ENCODE assay signal across 16 cellular contexts in the genomic region with DNA sequence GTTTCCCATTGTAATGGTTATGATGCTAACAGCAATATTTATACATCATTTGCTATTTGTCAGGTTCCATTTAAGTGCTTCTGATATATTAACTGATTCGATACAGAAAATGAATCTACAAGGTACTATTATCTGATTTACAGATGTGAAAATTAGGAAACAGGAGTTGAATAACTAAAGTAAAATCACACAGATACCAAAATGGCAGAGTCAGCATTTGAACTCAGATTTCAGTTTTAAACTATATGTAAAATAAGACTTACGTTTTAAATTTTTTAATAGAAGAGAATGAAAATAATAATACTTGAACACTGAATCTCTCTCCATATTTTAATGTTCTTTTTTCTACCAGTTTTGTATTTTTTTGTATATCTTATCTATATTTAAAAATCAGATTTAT.
DNase-seq lines count a peak whose midpoint lies in the region; ATAC-seq, FAIRE-seq and TF ChIP-seq lines count a peak whose summit lies in the region.
"Had no signal": no experiment of that assay in that cellular context is flagged by ENCODE, and none has a peak within 500 bp of the region (broad histone marks: within the 10 kb centered on the region; RNA-seq: fewer than 3 reads in every experiment).

No MANE protein-coding gene starts in this region.

- POLR2A ChIA-PET in A549 (lab: Yijun Ruan, JAX) = no interaction called here

- CTCF ChIA-PET in A549 (lab: Yijun Ruan, JAX) = no interaction called here

- no peaks in the 10 kb centered on the region for H3K36me3 ChIP-seq in small intestine (ENCODE audit: control insufficient read depth in 2 of 2, insufficient read depth in 2 of 2, low read length in 2 of 2)
- H3K36me3 ChIP-seq in gastroesophageal sphincter = no peaks in the 10 kb centered on the region
- H3K36me3 ChIP-seq in Karpas-422 (ENCODE audit: insufficient read depth, low read length) = no peaks in the 10 kb centered on the region
- H3K36me3 ChIP-seq: BLaER1, HAP-1 had no signal

- no peaks in the 10 kb centered on the region for H3K79me2 ChIP-seq in Karpas-422 (ENCODE audit: low read length)

- 81% methylated on average over 2 of the region's 2 CpGs for WGBS in A549 (ENCODE audit: missing lambda C conversion rate)
- 89 to 92% (median 89%) methylated on average over 2 of the region's 2 CpGs for WGBS in small intestine, 3 donors
- 85 to 90% methylated on average over 2 of the region's 2 CpGs for WGBS in gastroesophageal sphincter (ENCODE audit: low coverage in 1 of 2), 2 donors

- no peaks in the 10 kb centered on the region for H3K9me2 ChIP-seq in Karpas-422 (replicated peaks; ENCODE audit: insufficient read depth, low read length)

- FAIRE-seq in A549 (lab: Jason Lieb, UNC) (peak; percentile 7), G401.6 (lab: Jason Lieb, UNC) (peak; percentile 21), colon (lab: Jason Lieb, UNC) (peak; percentile 45), small intestine (lab: Jason Lieb, UNC) (peak; percentile 44)
- FAIRE-seq: GM12891, GM19239 had no signal

- H3K27me3 ChIP-seq in small intestine (ENCODE audit: control insufficient read depth in 2 of 2, insufficient read depth in 2 of 2, low read length in 2 of 2) (no peaks in the 10 kb centered on the region), gastroesophageal sphincter (no peaks in the 10 kb centered on the region), Karpas-422 (ENCODE audit: low read length) (no peaks in the 10 kb centered on the region)
- H3K27me3 ChIP-seq: BLaER1 had no signal

- no peak overlapping the region for H3K27ac ChIP-seq in A549
- H3K27ac ChIP-seq in small intestine (ENCODE audit: low read depth in 1 of 2, low read length in 1 of 2) = no peak overlapping the region
- H3K27ac ChIP-seq in gastroesophageal sphincter = no peak overlapping the region
- H3K27ac ChIP-seq in Karpas-422 (ENCODE audit: low read length) = no peak overlapping the region
- H3K27ac ChIP-seq: BLaER1, GM23248 had no signal

- H3K4me3 ChIP-seq in A549 (no peak overlapping the region), small intestine (ENCODE audit: low read depth in 1 of 2, low read length in 2 of 2) (no peak overlapping the region), gastroesophageal sphincter (no peak overlapping the region), Karpas-422 (ENCODE audit: low read length) (no peak overlapping the region)
- H3K4me3 ChIP-seq: BLaER1, GM23248, HAP-1 had no signal

- TF ChIP-seq CTCF in A549 (IDR thresholded peaks at IDR 0.05) (no peak), gastroesophageal sphincter (IDR thresholded peaks at IDR 0.05) (no peak)

- peaks cover 16% of the 10 kb centered on the region for H3K4me1 ChIP-seq in A549
- H3K4me1 ChIP-seq in small intestine (ENCODE audit: control insufficient read depth in 2 of 2, insufficient read depth in 1 of 2, low read depth in 1 of 2, low read length in 1 of 2) = no peaks in the 10 kb centered on the region
- H3K4me1 ChIP-seq in gastroesophageal sphincter = peaks cover 0 to 7% (median 0%) of the 10 kb centered on the region in 3 donors
- H3K4me1 ChIP-seq in Karpas-422 (ENCODE audit: low read length) = no peaks in the 10 kb centered on the region
- H3K4me1 ChIP-seq: HAP-1 had no signal

- no peaks in the 10 kb centered on the region for H3K9me3 ChIP-seq in A549
- H3K9me3 ChIP-seq in small intestine (ENCODE audit: control insufficient read depth, low read depth) = no peaks in the 10 kb centered on the region
- H3K9me3 ChIP-seq in gastroesophageal sphincter = peaks cover 0 to 9% (median 0%) of the 10 kb centered on the region in 3 donors
- peaks cover 6% of the 10 kb centered on the region for H3K9me3 ChIP-seq in Karpas-422 (ENCODE audit: low read length)
- H3K9me3 ChIP-seq: BLaER1, HAP-1 had no signal

- H2AFZ ChIP-seq in Karpas-422 (ENCODE audit: low read length) = no peak overlapping the region
- H2AFZ ChIP-seq: GM23248 had no signal

- no peak for TF ChIP-seq EP300 in A549 (IDR thresholded peaks at IDR 0.05)
- TF ChIP-seq EP300 in gastroesophageal sphincter (IDR thresholded peaks at IDR 0.05) = no peak

- no peak overlapping the region for H3K9ac ChIP-seq in Karpas-422 (ENCODE audit: low read length)
- H3K9ac ChIP-seq: BLaER1, GM23248 had no signal

- DNase-seq in A549 (ENCODE audit: low read depth in 1 of 2, low spot score in 1 of 2) (no peak), small intestine (no peak), GM19240 (ENCODE audit: insufficient read length, low spot score) (no peak), Karpas-422 (no peak)
- DNase-seq: CD4-positive, alpha-beta memory T cell; DND-41; EL; GM23248; KG1 had no signal

- H4K20me1 ChIP-seq in Karpas-422 (ENCODE audit: insufficient read depth, low read depth, low read length) = no peaks in the 10 kb centered on the region
- H4K20me1 ChIP-seq: BLaER1 had no signal

- ATAC-seq in A549 (no peak), gastroesophageal sphincter (no peak)

- H3K4me2 ChIP-seq in A549 = no peak overlapping the region
- no peak overlapping the region for H3K4me2 ChIP-seq in Karpas-422 (ENCODE audit: low read depth, low read length, poor library complexity, severe bottlenecking)
- H3K4me2 ChIP-seq: BLaER1 had no signal

- TF ChIP-seq POLR2A in A549 (IDR thresholded peaks at IDR 0.05; ENCODE audit: low read length) (no peak), gastroesophageal sphincter (IDR thresholded peaks at IDR 0.05) (no peak)

- TF ChIP-seq RAD21 in A549 (conservative IDR thresholded peaks at IDR 0.05 in 1 of 2, IDR thresholded peaks at IDR 0.05 in 1 of 2) = no peak

TF ChIP-seq in A549, 52 proteins besides CTCF, POLR2A, EP300 and RAD21:
- TF ChIP-seq, protein P1, sequence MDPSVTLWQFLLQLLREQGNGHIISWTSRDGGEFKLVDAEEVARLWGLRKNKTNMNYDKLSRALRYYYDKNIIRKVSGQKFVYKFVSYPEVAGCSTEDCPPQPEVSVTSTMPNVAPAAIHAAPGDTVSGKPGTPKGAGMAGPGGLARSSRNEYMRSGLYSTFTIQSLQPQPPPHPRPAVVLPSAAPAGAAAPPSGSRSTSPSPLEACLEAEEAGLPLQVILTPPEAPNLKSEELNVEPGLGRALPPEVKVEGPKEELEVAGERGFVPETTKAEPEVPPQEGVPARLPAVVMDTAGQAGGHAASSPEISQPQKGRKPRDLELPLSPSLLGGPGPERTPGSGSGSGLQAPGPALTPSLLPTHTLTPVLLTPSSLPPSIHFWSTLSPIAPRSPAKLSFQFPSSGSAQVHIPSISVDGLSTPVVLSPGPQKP (IDR thresholded peaks at IDR 0.05; ENCODE audit: low read depth, low read length) = no peak
- peak; percentile 52 for TF ChIP-seq MAFK (IDR thresholded peaks at IDR 0.05; ENCODE audit: partially characterized antibody)
TF ChIP-seq in A549: peak in this region for 1.
